11 cellular contexts compared by ENCODE assay signal in the genomic region with DNA sequence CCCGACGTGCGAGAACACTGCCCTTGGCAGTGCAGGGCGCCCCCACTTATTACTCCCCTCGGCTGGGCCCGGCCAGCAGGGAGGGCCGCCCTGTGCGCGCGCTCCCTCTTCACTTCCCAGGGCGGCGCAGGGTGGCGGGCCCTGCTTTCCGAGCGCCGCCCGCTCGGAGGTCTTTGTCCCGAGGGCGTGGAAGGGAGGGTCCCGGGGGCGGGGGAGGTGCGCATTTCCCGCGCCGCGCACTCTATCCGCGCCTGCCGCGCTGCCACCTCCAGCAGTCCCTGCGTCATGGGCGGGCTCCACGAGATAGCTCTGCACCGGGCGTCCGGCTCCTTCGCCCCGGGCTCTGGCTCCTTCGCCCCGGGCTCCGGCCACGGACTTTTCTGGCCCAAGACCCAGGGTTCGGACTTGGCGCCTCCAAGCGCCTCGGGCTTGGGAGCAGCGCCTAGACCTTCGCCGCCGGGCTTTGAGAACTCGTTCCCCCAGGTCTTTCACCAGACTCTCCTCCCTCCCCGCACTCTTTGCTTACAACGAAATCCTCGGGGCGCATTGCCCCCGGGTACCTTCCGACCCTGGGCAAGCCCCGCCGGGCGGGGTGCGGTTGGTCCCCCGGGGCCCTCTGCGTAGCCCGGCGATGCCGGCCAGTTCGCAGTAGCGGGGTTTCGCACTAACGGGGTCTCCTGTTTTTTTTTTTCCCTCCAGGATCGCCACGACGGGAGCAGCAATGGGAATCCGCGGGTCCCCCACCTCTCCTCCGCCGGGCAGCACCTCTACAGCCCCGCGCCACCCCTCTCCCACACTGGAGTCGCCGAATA. TPM values are rescaled to one million over a fixed set of nuclear protein-coding genes. Genes with fewer than 3 reads are reported as not detected.
A peak's percentile ranks its signal among the peaks of the same experiment; 100 is the strongest.
DNase-seq lines count a peak whose midpoint lies in the region; ATAC-seq and TF ChIP-seq lines count a peak whose summit lies in the region.
"Had no signal": no experiment of that assay in that cellular context is flagged by ENCODE, and none has a peak within 500 bp of the region (broad histone marks: within the 10 kb centered on the region; RNA-seq: fewer than 3 reads in every experiment).

No MANE protein-coding gene starts in this region.

- H3K4me3 ChIP-seq in brain microvascular endothelial cell (ENCODE audit: low read depth, low read length), result peak overlapping the region; percentile 56
- peak overlapping the region; percentile 28 to 58 (median 54) for H3K4me3 ChIP-seq in upper lobe of left lung
- H3K4me3 ChIP-seq: SJCRH30 had no signal

- TF ChIP-seq CTCF in brain microvascular endothelial cell (IDR thresholded peaks at IDR 0.05; ENCODE audit: low read depth, low read length, missing control alignments), result no peak
- peak in 2 of 6 experiments; percentile 13 to 29 for TF ChIP-seq CTCF in upper lobe of left lung (IDR thresholded peaks at IDR 0.05)

- intact Hi-C loops in Right ventricle myocardium inferior (cut with DNase I), result no loop called here
- intact Hi-C loops in cardiac septum (cut with DNase I), result no loop called here

- DNase-seq in Right ventricle myocardium inferior (ENCODE audit: missing footprints) (no peak), cardiac septum (ENCODE audit: low spot score) (no peak), brain microvascular endothelial cell (no peak), islet precursor cell (peak; percentile 80), upper lobe of left lung (peak in 1 of 2 donors; percentile 82)
- DNase-seq: activated naive CD4-positive, alpha-beta T cell treated with anti-CD3 and anti-CD28 coated beads for 36 hours; SJCRH30 had no signal

- peak; percentile 23 for ATAC-seq in Right ventricle myocardium inferior
- ATAC-seq in upper lobe of left lung (ENCODE audit: low FRiP score in 2 of 2), result peak; percentile 19 to 38
- ATAC-seq in HG02840 (IDR thresholded peaks at IDR 0.05; ENCODE audit: low FRiP score, unreplicated experiment), result no peak
- no peak for ATAC-seq in HG02981 (IDR thresholded peaks at IDR 0.05; ENCODE audit: unreplicated experiment)
- ATAC-seq in HG02973 (IDR thresholded peaks at IDR 0.05; ENCODE audit: unreplicated experiment), result no peak

- H3K36me3 ChIP-seq in brain microvascular endothelial cell (replicated peaks), result no peaks in the 10 kb centered on the region
- H3K36me3 ChIP-seq in upper lobe of left lung, result no peaks in the 10 kb centered on the region
- H3K36me3 ChIP-seq: SJCRH30 had no signal

- in situ Hi-C loops in brain microvascular endothelial cell (cut with HindIII; ENCODE audit: low pct_ligation_motif_present, low sequenced_read_pairs), result no loop called here

- no peak for TF ChIP-seq EP300 in upper lobe of left lung (IDR thresholded peaks at IDR 0.05)

- 11 to 18% methylated on average over 30 to 57 of the region's 82 CpGs for WGBS in upper lobe of left lung, 2 donors

- H3K9me3 ChIP-seq in upper lobe of left lung, result no peaks in the 10 kb centered on the region
- H3K9me3 ChIP-seq: SJCRH30 had no signal

- H3K27ac ChIP-seq in brain microvascular endothelial cell, result no peak overlapping the region
- peak overlapping the region in 3 of 4 donors; percentile 64 to 83 (median 74) for H3K27ac ChIP-seq in upper lobe of left lung
- H3K27ac ChIP-seq: HL-60, SJCRH30 had no signal

- no peak for TF ChIP-seq POLR2A in upper lobe of left lung (IDR thresholded peaks at IDR 0.05)

- H3K4me1 ChIP-seq in upper lobe of left lung, result peaks cover 30 to 64% (median 33%) of the 10 kb centered on the region in 4 donors
- H3K4me1 ChIP-seq: SJCRH30 had no signal

- H3K27me3 ChIP-seq in brain microvascular endothelial cell (replicated peaks), result peaks cover 57% of the 10 kb centered on the region
- H3K27me3 ChIP-seq in upper lobe of left lung, result peaks cover 0 to 62% (median 34%) of the 10 kb centered on the region in 4 donors

RNA-seq across cellular contexts. Expression of a gene that starts 1.6 kb away (rescaled TPM):
- 0.22 TPM for total RNA-seq in Right ventricle myocardium inferior
- total RNA-seq in cardiac septum, result 0.22 TPM
- 1 to 10 TPM; 3.0 to 9.4 (median 5.4) TPM for total RNA-seq in upper lobe of left lung
- total RNA-seq: activated naive CD4-positive, alpha-beta T cell treated with anti-CD3 and anti-CD28 coated beads for 36 hours; SJCRH30 had no signal

Comparison
In these comparisons a context has a peak if more than half of its experiments do, and no peak if none do; other contexts are left out.
1. ATAC-seq: peak in Right ventricle myocardium inferior (single experiment) and upper lobe of left lung (2 of 2); none in HG02840 (single experiment), HG02981 (single experiment) and HG02973 (single experiment).